ENCODE assay signal across 24 cellular contexts in genomic region chr6:142960098-142960497, GRCh38. TPM values are rescaled to one million over a fixed set of nuclear protein-coding genes. Genes with fewer than 3 reads are reported as not detected.
A peak's percentile ranks its signal among the peaks of the same experiment; 100 is the strongest.
DNase-seq lines count a peak whose midpoint lies in the region; ATAC-seq, FAIRE-seq and TF ChIP-seq lines count a peak whose summit lies in the region.
"Had no signal": no experiment of that assay in that cellular context is flagged by ENCODE, and none has a peak within 500 bp of the region (broad histone marks: within the 10 kb centered on the region; RNA-seq: fewer than 3 reads in every experiment).

No MANE protein-coding gene starts in this region.

- TF ChIP-seq RAD21 in GM12878 (IDR thresholded peaks at IDR 0.05; ENCODE audit: insufficient read depth, low read depth, low read length) = no peak

- H3K36me3 Mint-ChIP-seq in activated CD8-positive, alpha-beta T cell treated with anti-CD3 and anti-CD28 coated beads for 36 hours (ENCODE audit: low read depth) = peaks cover 14% of the 10 kb centered on the region
- H3K36me3 Mint-ChIP-seq: brain had no signal

- CTCF ChIA-PET in GM12878 (lab: Yijun Ruan, JAX) = no interaction called here
- CTCF ChIA-PET in activated CD8-positive, alpha-beta T cell treated with anti-CD3 and anti-CD28 coated beads for 36 hours (lab: Charles Lee) = no interaction called here

- no peaks in the 10 kb centered on the region for H3K27me3 ChIP-seq in GM12878 (replicated peaks in 1 of 2; ENCODE audit: control insufficient read depth in 2 of 2, insufficient read depth in 2 of 2, low read length in 1 of 2)
- H3K27me3 ChIP-seq: dorsolateral prefrontal cortex had no signal

- intact Hi-C loops in GM12878 (cut with micrococcal nuclease; ENCODE audit: unreplicated experiment) = no loop called here
- intact Hi-C loops in activated CD8-positive, alpha-beta T cell treated with anti-CD3 and anti-CD28 coated beads for 36 hours (cut with micrococcal nuclease) = no loop called here

- POLR2A ChIA-PET in GM12878 (lab: Charles Lee) = no interaction called here
- POLR2A ChIA-PET in activated CD8-positive, alpha-beta T cell treated with anti-CD3 and anti-CD28 coated beads for 36 hours (lab: Charles Lee) = no interaction called here

- in situ Hi-C loops in GM12878 (cut with MboI) = no loop called here

- H3K4me1 Mint-ChIP-seq in activated CD8-positive, alpha-beta T cell treated with anti-CD3 and anti-CD28 coated beads for 36 hours (ENCODE audit: low read depth) = no peaks in the 10 kb centered on the region
- H3K4me1 Mint-ChIP-seq: activated CD4-positive, alpha-beta memory T cell treated with anti-CD3 and anti-CD28 coated beads, Interleukin-2, amount 10 ng/mL, durations not matched to agents 7 days and 5 days; brain; naive thymus-derived CD8-positive, alpha-beta T cell had no signal

- no peaks in the 10 kb centered on the region for H4K20me1 ChIP-seq in GM12878 (ENCODE audit: control insufficient read depth, insufficient read depth)

- H3K4me1 ChIP-seq in GM12878 (ENCODE audit: control insufficient read depth, insufficient read depth, low read length) = peaks cover 1% of the 10 kb centered on the region; the same call in 1 of the 2 replicates
- H3K4me1 ChIP-seq: lower lobe of right lung had no signal

- H3K4me3 ChIP-seq in NB4 (ENCODE audit: low read depth, low read length) = no peak overlapping the region
- no peak overlapping the region for H3K4me3 ChIP-seq in GM12878
- H3K4me3 ChIP-seq: dorsolateral prefrontal cortex, lower lobe of right lung, skin epidermis had no signal

- H3K9me3 ChIP-seq in GM12878 (replicated peaks; ENCODE audit: control insufficient read depth, insufficient read depth, low read length) = no peaks in the 10 kb centered on the region; the same call in 1 of the 3 replicates
- H3K9me3 ChIP-seq: lower lobe of right lung had no signal

- ATAC-seq in GM12878 (no peak), GM18873 (IDR thresholded peaks at IDR 0.05; ENCODE audit: low FRiP score, unreplicated experiment) (no peak), HG03280 (IDR thresholded peaks at IDR 0.05; ENCODE audit: unreplicated experiment) (no peak)
- ATAC-seq in activated CD8-positive, alpha-beta T cell treated with anti-CD3 and anti-CD28 coated beads for 36 hours = no peak
- ATAC-seq: activated T-cell treated with anti-CD3 and anti-CD28 coated beads, Interleukin-2, amount 50 U/mL, for 4 hours; lower lobe of right lung; naive thymus-derived CD8-positive, alpha-beta T cell had no signal

- FAIRE-seq in GM12878 (lab: Jason Lieb, UNC) = peak; percentile 57
- FAIRE-seq: urothelium cell line had no signal

- no peak overlapping the region for H3K27ac ChIP-seq in GM12878 (ENCODE audit: control insufficient read depth, insufficient read depth)
- H3K27ac ChIP-seq: dorsolateral prefrontal cortex, lower lobe of right lung, skin epidermis had no signal

- no peaks in the 10 kb centered on the region for H3K27me3 Mint-ChIP-seq in activated CD8-positive, alpha-beta T cell treated with anti-CD3 and anti-CD28 coated beads for 36 hours
- H3K27me3 Mint-ChIP-seq: activated CD4-positive, alpha-beta memory T cell treated with anti-CD3 and anti-CD28 coated beads, Interleukin-2, amount 10 ng/mL, durations not matched to agents 7 days and 5 days; activated naive CD8-positive, alpha-beta T cell; brain; naive thymus-derived CD8-positive, alpha-beta T cell had no signal

- no peak for TF ChIP-seq EP300 in GM12878 (IDR thresholded peaks at IDR 0.05; ENCODE audit: borderline replicate concordance in 1 of 2, control insufficient read depth in 1 of 2, low read depth in 2 of 2, low read length in 2 of 2)

- DNase-seq in ELR (ENCODE audit: low read depth) = peak; percentile 74
- DNase-seq in NB4 (ENCODE audit: low read depth) = peak; percentile 28
- DNase-seq in GM12878 (ENCODE audit: low read depth, low spot score) = no peak
- DNase-seq in iris pigment epithelial cell (ENCODE audit: low read depth) = peak; percentile 79
- DNase-seq in activated CD8-positive, alpha-beta T cell treated with anti-CD3 and anti-CD28 coated beads for 36 hours = no peak
- DNase-seq in mucosa of gallbladder (ENCODE audit: low spot score) = no peak
- DNase-seq: activated CD4-positive, alpha-beta memory T cell treated with anti-CD3 and anti-CD28 coated beads, Interleukin-2, amount 10 ng/mL, durations not matched to agents 7 days and 5 days; activated T-cell treated with anti-CD3 and anti-CD28 coated beads, Interleukin-2, amount 50 U/mL, for 4 hours; dorsolateral prefrontal cortex; head of caudate nucleus; Kasumi-1; lower lobe of right lung; naive thymus-derived CD8-positive, alpha-beta T cell; NCI-H1417 treated with DMSO at 0.1 percent for 48 hours; NCI-H2171; NCI-H82; RPMI8226; stimulated activated CD4-positive, alpha-beta T cell treated with anti-CD3 and anti-CD28 coated beads, Interleukin-4, amount 100 ng/mL, for 1 hour had no signal

- no peak overlapping the region for H3K4me3 Mint-ChIP-seq in activated CD8-positive, alpha-beta T cell treated with anti-CD3 and anti-CD28 coated beads for 36 hours
- H3K4me3 Mint-ChIP-seq: activated CD4-positive, alpha-beta memory T cell treated with anti-CD3 and anti-CD28 coated beads, Interleukin-2, amount 10 ng/mL, durations not matched to agents 7 days and 5 days; activated naive CD8-positive, alpha-beta T cell; activated T-cell treated with anti-CD3 and anti-CD28 coated beads, Interleukin-2, amount 50 U/mL, for 4 hours; brain; naive thymus-derived CD8-positive, alpha-beta T cell had no signal

- H3K9me3 Mint-ChIP-seq in activated CD8-positive, alpha-beta T cell treated with anti-CD3 and anti-CD28 coated beads for 36 hours = peaks cover 4% of the 10 kb centered on the region

- no peak for TF ChIP-seq POLR2A in NB4 (IDR thresholded peaks at IDR 0.05; ENCODE audit: extremely low read depth, insufficient read length)
- TF ChIP-seq POLR2A in GM12878 (IDR thresholded peaks at IDR 0.05; ENCODE audit: low read depth, low read length) = no peak

- SMC1A ChIA-PET in GM12878 (lab: Charles Lee; ENCODE audit: uncharacterized antibody, unreplicated experiment) = interaction anchor here (1.0 kb wide), 1 partner anchor 267 kb away, joined by 3 read pairs; no protein-coding TSS in a partner anchor

- H3K4me2 ChIP-seq in GM12878 (ENCODE audit: control insufficient read depth, insufficient read depth) = no peak overlapping the region

- no peak overlapping the region for H2AFZ ChIP-seq in GM12878 (ENCODE audit: control insufficient read depth, low read depth, low read length)

- no peak overlapping the region for H3K9ac ChIP-seq in GM12878 (ENCODE audit: control insufficient read depth, insufficient read depth, low read length)

- H3K79me2 ChIP-seq in GM12878 (ENCODE audit: control insufficient read depth, insufficient read depth, low read length) = no peaks in the 10 kb centered on the region

- H3K27ac Mint-ChIP-seq in activated CD8-positive, alpha-beta T cell treated with anti-CD3 and anti-CD28 coated beads for 36 hours = no peak overlapping the region
- H3K27ac Mint-ChIP-seq: activated CD4-positive, alpha-beta memory T cell treated with anti-CD3 and anti-CD28 coated beads, Interleukin-2, amount 10 ng/mL, durations not matched to agents 7 days and 5 days; activated naive CD8-positive, alpha-beta T cell; brain had no signal

- no peaks in the 10 kb centered on the region for H3K36me3 ChIP-seq in GM12878 (ENCODE audit: control insufficient read depth in 2 of 2, insufficient read depth in 2 of 2, low read length in 1 of 2)
- H3K36me3 ChIP-seq: lower lobe of right lung had no signal

- TF ChIP-seq CTCF in NB4 (IDR thresholded peaks at IDR 0.05; ENCODE audit: low read depth, low read length) = no peak
- TF ChIP-seq CTCF in GM12878 (IDR thresholded peaks at IDR 0.05 in 2 of 3, conservative IDR thresholded peaks at IDR 0.05 in 1 of 3; ENCODE audit: control insufficient read depth in 2 of 3, extremely low read depth in 1 of 3, insufficient read depth in 1 of 3, low read depth in 3 of 3, low read length in 3 of 3) = no peak
- TF ChIP-seq CTCF in activated CD8-positive, alpha-beta T cell treated with anti-CD3 and anti-CD28 coated beads for 36 hours (IDR thresholded peaks at IDR 0.05) = no peak

- BruUV-seq in GM12878 (replicated peaks; lab: Mats Ljungman, UMichigan) = no TSS peak

- RAD21 ChIA-PET in GM12878 (lab: Charles Lee; ENCODE audit: unreplicated experiment) = no interaction called here

RNA-seq across cellular contexts. Expression of gene HIVEP2, which starts 15.1 kb away (rescaled TPM):
- total RNA-seq in GM12878 (2013; cell fraction: nucleolus; rRNA removed) = 139 and 140 TPM in 2 replicates
- 11.6 and 14.7 TPM in 2 replicates for total RNA-seq in GM12878 (2014; rRNA removed)
- total RNA-seq in GM12878 (2014; rRNA removed; fragmentation: Illumina TruSeq; extraction: Trizol) = 15.5 and 15.9 TPM in 2 replicates
- total RNA-seq in GM12878 (2021) = 15.7 and 18.2 TPM in 2 replicates
- polyA plus RNA-seq in GM12878 (2011; ENCODE audit: low read depth) = 5.6 TPM
- polyA plus RNA-seq in GM12878 (2011; rRNA removed) = 13.2 and 14.4 TPM in 2 replicates
- 13.0 and 14.7 TPM in 2 replicates for polyA plus RNA-seq in GM12878 (2011; cell fraction: cytosol; rRNA removed)
- 24.2 and 25.1 TPM in 2 replicates for polyA plus RNA-seq in GM12878 (2011; cell fraction: nucleus; rRNA removed)
- polyA plus RNA-seq in GM12878 (2012) = 6.4 and 10.4 TPM in 2 replicates
- polyA plus RNA-seq in GM12878 (2014; fragmentation: Illumina TruSeq; extraction: Trizol) = 13.6 and 16.5 TPM in 2 replicates
- polyA plus RNA-seq in GM12878 (2014; fragmentation: Nextera tagmentation; extraction: Ambion mirVana) = 1 to 10 TPM; 1.2 to 1.6 TPM
- 8.8 TPM in 2 replicates for polyA plus RNA-seq in GM12878 (2014; rRNA removed)
- 1 to 10 TPM; 4.4 to 5.0 TPM for polyA plus RNA-seq in GM12878 (2016; fragmentation: Nextera tagmentation; extraction: Ambion mirVana)
- polyA minus RNA-seq in GM12878 (2011; rRNA and poly(A)+ RNA removed) = 47.2 and 50.2 TPM in 2 replicates
- 13.0 and 14.1 TPM in 2 replicates for polyA minus RNA-seq in GM12878 (2011; cell fraction: cytosol; rRNA and poly(A)+ RNA removed)
- polyA minus RNA-seq in GM12878 (2011; cell fraction: nucleus; rRNA and poly(A)+ RNA removed) = 22.6 and 29.6 TPM in 2 replicates
- total RNA-seq in activated CD8-positive, alpha-beta T cell treated with anti-CD3 and anti-CD28 coated beads for 36 hours = 10 to 100 TPM; 31.8 to 38.1 TPM
- total RNA-seq in mucosa of gallbladder = 16.5 TPM

Comparison
In these comparisons a context has a peak if more than half of its experiments do, and no peak if none do; other contexts are left out.
1. DNase-seq: peak in ELR (single experiment), NB4 (single experiment) and iris pigment epithelial cell (single experiment); none in GM12878 (single experiment), activated CD8-positive, alpha-beta T cell treated with anti-CD3 and anti-CD28 coated beads for 36 hours (single experiment) and mucosa of gallbladder (single experiment).